1 cellular context compared by ENCODE assay signal in the genomic region with DNA sequence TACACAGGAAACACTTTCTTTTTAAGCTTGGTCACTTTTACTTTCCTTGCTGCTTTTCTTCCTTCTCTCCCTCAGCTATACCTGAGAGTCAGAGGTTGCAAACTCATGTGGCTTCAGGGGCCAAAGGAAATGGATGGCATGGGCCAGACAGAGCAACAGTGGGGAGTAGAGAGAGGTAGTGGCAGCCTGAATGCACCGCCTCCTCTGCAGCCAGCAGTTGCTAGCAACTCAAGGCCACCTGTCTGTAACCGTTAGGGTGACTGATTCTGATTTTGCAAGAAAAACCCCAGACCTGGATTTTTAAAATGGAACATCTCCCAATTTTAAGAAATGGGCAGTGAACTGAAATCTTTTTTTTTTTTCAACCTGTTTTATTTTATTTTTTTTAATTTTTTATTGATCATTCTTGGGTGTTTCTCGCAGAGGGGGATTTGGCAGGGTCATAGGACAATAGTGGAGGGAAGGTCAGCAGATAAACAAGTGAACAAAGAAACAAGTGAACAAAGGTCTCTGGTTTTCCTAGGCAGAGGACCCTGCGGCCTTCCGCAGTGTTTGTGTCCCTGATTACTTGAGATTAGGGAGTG. TPM values are rescaled to one million over a fixed set of nuclear protein-coding genes. Genes with fewer than 3 reads are reported as not detected.
"Had no signal": no experiment of that assay in that cellular context is flagged by ENCODE, and none has a peak within 500 bp of the region (broad histone marks: within the 10 kb centered on the region; RNA-seq: fewer than 3 reads in every experiment).

No MANE protein-coding gene starts in this region.

RNA-seq across cellular contexts. Expression of a gene that starts 41.8 kb away (rescaled TPM):
- total RNA-seq: glomerular endothelial cell had no signal
